ENCODE assay signal across 20 cellular contexts in the genomic region with DNA sequence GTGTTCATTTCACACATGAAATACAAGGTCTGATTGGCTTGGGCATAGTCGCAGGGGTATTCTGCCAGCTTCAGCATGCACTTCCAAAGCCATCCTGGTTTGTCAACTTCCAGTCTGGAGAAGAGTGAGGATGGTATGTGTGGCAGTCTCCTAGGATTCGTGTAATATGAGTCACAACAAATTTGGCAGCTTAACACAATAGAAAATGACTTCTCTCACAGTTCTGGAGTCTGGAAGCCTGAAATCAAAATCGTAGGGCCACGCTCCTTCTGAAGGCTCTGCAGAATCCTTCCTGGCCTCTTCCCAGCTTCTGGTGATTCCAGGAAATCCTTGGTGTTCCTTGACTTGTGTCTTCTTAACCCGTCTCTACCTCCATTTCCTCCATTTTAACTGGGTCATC.
A peak's percentile ranks its signal among the peaks of the same experiment; 100 is the strongest.
DNase-seq lines count a peak whose midpoint lies in the region; ATAC-seq, FAIRE-seq and TF ChIP-seq lines count a peak whose summit lies in the region.
"Had no signal": no experiment of that assay in that cellular context is flagged by ENCODE, and none has a peak within 500 bp of the region (broad histone marks: within the 10 kb centered on the region; RNA-seq: fewer than 3 reads in every experiment).

No MANE protein-coding gene starts in this region.

- peak overlapping the region; percentile 75 for H3K27ac Mint-ChIP-seq in activated T-helper 17 cell treated with anti-CD3 and anti-CD28 coated beads, Interleukin-2, amount 50 U/mL, for 72 hours
- H3K27ac Mint-ChIP-seq: activated CD4-positive, alpha-beta T cell treated with anti-CD3 and anti-CD28 coated beads for 36 hours; activated naive CD8-positive, alpha-beta T cell; dendritic cell treated with granulocyte-macrophage colony-stimulating factor and Interleukin-4, amounts not matched to agents 40 ng/mL and 50 ng/mL, for 4 days; T-helper 17 cell had no signal

- ATAC-seq in A549 (peak; percentile 38 to 79; a peak in 3 of 6 replicates), GM19452 (IDR thresholded peaks at IDR 0.05; ENCODE audit: unreplicated experiment) (no peak)
- ATAC-seq in activated T-helper 17 cell treated with anti-CD3 and anti-CD28 coated beads, Interleukin-2, amount 50 U/mL, for 72 hours (replicated peaks), result no peak
- ATAC-seq: T-helper 17 cell had no signal

- H3K4me3 Mint-ChIP-seq in activated T-helper 17 cell treated with anti-CD3 and anti-CD28 coated beads, Interleukin-2, amount 50 U/mL, for 72 hours, result no peak overlapping the region
- H3K4me3 Mint-ChIP-seq: activated CD4-positive, alpha-beta T cell treated with anti-CD3 and anti-CD28 coated beads for 36 hours; activated naive CD8-positive, alpha-beta T cell; dendritic cell treated with granulocyte-macrophage colony-stimulating factor and Interleukin-4, amounts not matched to agents 40 ng/mL and 50 ng/mL, for 4 days; T-helper 17 cell had no signal

- H3K4me1 Mint-ChIP-seq in activated T-helper 17 cell treated with anti-CD3 and anti-CD28 coated beads, Interleukin-2, amount 50 U/mL, for 72 hours, result peaks cover 6% of the 10 kb centered on the region
- H3K4me1 Mint-ChIP-seq: T-helper 17 cell had no signal

- H3K4me3 ChIP-seq in A549, result no peak overlapping the region
- H3K4me3 ChIP-seq in fibroblast of mammary gland (ENCODE audit: control insufficient read depth, low read depth, low read length), result no peak overlapping the region
- H3K4me3 ChIP-seq: uterus had no signal

- FAIRE-seq in A549 (lab: Jason Lieb, UNC), result no peak
- FAIRE-seq: A204.1 had no signal

- CTCF ChIA-PET in A549 (lab: Yijun Ruan, JAX), result interaction anchor here (1.0 to 1.9 kb wide), 6 partner anchors 10 to 330 kb away, joined by 3 to 6 read pairs (median 4); no protein-coding TSS in a partner anchor

- no peaks in the 10 kb centered on the region for H3K9me3 Mint-ChIP-seq in activated T-helper 17 cell treated with anti-CD3 and anti-CD28 coated beads, Interleukin-2, amount 50 U/mL, for 72 hours

- WGBS in A549 (ENCODE audit: missing lambda C conversion rate), result 42% methylated on average over 5 of the region's 5 CpGs

- H3K36me3 Mint-ChIP-seq in activated T-helper 17 cell treated with anti-CD3 and anti-CD28 coated beads, Interleukin-2, amount 50 U/mL, for 72 hours (ENCODE audit: low read depth), result no peaks in the 10 kb centered on the region
- H3K36me3 Mint-ChIP-seq: activated naive CD8-positive, alpha-beta T cell had no signal

- peak overlapping the region; percentile 71 to 93; a peak in 5 of 6 replicates for H3K27ac ChIP-seq in A549
- H3K27ac ChIP-seq: uterus had no signal

- TF ChIP-seq POLR2A in A549 (IDR thresholded peaks at IDR 0.05; ENCODE audit: low read length), result no peak

- H3K4me2 ChIP-seq in A549, result peak overlapping the region; percentile 34

- peak in 1 of 2 experiments; percentile 42 for DNase-seq in A549 (ENCODE audit: low read depth in 1 of 2, low spot score in 1 of 2)
- peak; percentile 40 for DNase-seq in HS-27A (ENCODE audit: low read depth)
- peak; percentile 54 for DNase-seq in fibroblast of mammary gland (ENCODE audit: low read depth)
- no peak for DNase-seq in islet precursor cell
- DNase-seq in stimulated activated naive CD4-positive, alpha-beta T cell (lab: John Stamatoyannopoulos, UW), result no peak
- no peak for DNase-seq in activated CD4-positive, alpha-beta T cell treated with anti-CD3 and anti-CD28 coated beads, Interleukin-2, amount 50 U/mL, for 48 hours
- DNase-seq: COR-L47, GF-D8, KG1, mesenchymal stem cell, NCI-H524 treated with DMSO at 0.1 percent for 48 hours, occipital lobe, T-helper 17 cell, uterus had no signal

- no peaks in the 10 kb centered on the region for H3K9me3 ChIP-seq in A549
- H3K9me3 ChIP-seq: uterus had no signal

- TF ChIP-seq EP300 in A549 (IDR thresholded peaks at IDR 0.05), result no peak

- POLR2A ChIA-PET in A549 (lab: Yijun Ruan, JAX), result no interaction called here

- H3K4me1 ChIP-seq in A549, result peaks cover 64% of the 10 kb centered on the region
- H3K4me1 ChIP-seq: uterus had no signal

- TF ChIP-seq CTCF in A549 (IDR thresholded peaks at IDR 0.05) (no peak), fibroblast of mammary gland (conservative IDR thresholded peaks at IDR 0.05; ENCODE audit: control insufficient read depth, insufficient read depth, low read depth, low read length) (no peak)

- no peak for TF ChIP-seq RAD21 in A549 (conservative IDR thresholded peaks at IDR 0.05 in 1 of 2, IDR thresholded peaks at IDR 0.05 in 1 of 2)

- peaks cover 14% of the 10 kb centered on the region for H3K27me3 Mint-ChIP-seq in activated T-helper 17 cell treated with anti-CD3 and anti-CD28 coated beads, Interleukin-2, amount 50 U/mL, for 72 hours
- H3K27me3 Mint-ChIP-seq: activated naive CD8-positive, alpha-beta T cell had no signal

TF ChIP-seq in A549, 52 proteins besides CTCF, POLR2A, EP300 and RAD21:
- TF ChIP-seq RARB (CRISPR knock-in tag; IDR thresholded peaks at IDR 0.05), result no peak
- TF ChIP-seq FOSL2 (IDR thresholded peaks at IDR 0.05), result no peak
- peak; percentile 49; the same call in 1 of the 2 replicates for TF ChIP-seq FOSL2 (CRISPR knock-in tag; IDR thresholded peaks at IDR 0.05)

Comparison
In these comparisons a context has a peak if more than half of its experiments do, and no peak if none do; other contexts are left out.
1. ATAC-seq: peak in A549 (2 of 2); none in activated T-helper 17 cell treated with anti-CD3 and anti-CD28 coated beads, Interleukin-2, amount 50 U/mL, for 72 hours (single experiment) and GM19452 (single experiment).
2. DNase-seq: peak in HS-27A (single experiment) and fibroblast of mammary gland (single experiment); none in islet precursor cell (single experiment), stimulated activated naive CD4-positive, alpha-beta T cell (0 of 6) and activated CD4-positive, alpha-beta T cell treated with anti-CD3 and anti-CD28 coated beads, Interleukin-2, amount 50 U/mL, for 48 hours (0 of 2).